Comparison of ENCODE assay signal across 10 cellular contexts in genomic region chr13:95698047-95698749, GRCh38. TPM values are rescaled to one million over a fixed set of nuclear protein-coding genes. Genes with fewer than 3 reads are reported as not detected.
DNase-seq lines count a peak whose midpoint lies in the region; ATAC-seq and TF ChIP-seq lines count a peak whose summit lies in the region.
"Had no signal": no experiment of that assay in that cellular context is flagged by ENCODE, and none has a peak within 500 bp of the region (broad histone marks: within the 10 kb centered on the region; RNA-seq: fewer than 3 reads in every experiment).

No MANE protein-coding gene starts in this region.

- no peaks in the 10 kb centered on the region for H3K27me3 ChIP-seq in trophoblast cell (ENCODE audit: insufficient read depth, low read length)

- H3K4ac ChIP-seq in trophoblast cell (ENCODE audit: low read depth, low read length), result peak overlapping the region; percentile 1

- DNase-seq in KBM-7, result peak; percentile 12
- DNase-seq in effector memory CD8-positive, alpha-beta T cell, result no peak
- peak in 1 of 2 donors; percentile 47 for DNase-seq in trophoblast cell
- DNase-seq in mucosa of gallbladder (ENCODE audit: low spot score), result no peak
- no peak for DNase-seq in NCI-H2227 (lab: John Stamatoyannopoulos, UW; ENCODE audit: unreplicated experiment)
- no peak for DNase-seq in osteocyte (ENCODE audit: extremely low spot score, unreplicated experiment)
- DNase-seq: kidney had no signal

- H3K27ac ChIP-seq in trophoblast cell (ENCODE audit: low read depth, low read length), result no peak overlapping the region
- H3K27ac ChIP-seq: VCaP had no signal

- H3K79me1 ChIP-seq in trophoblast cell (ENCODE audit: low read length), result no peaks in the 10 kb centered on the region

- peaks cover 34 to 48% of the 10 kb centered on the region in 2 donors for H3K4me1 Mint-ChIP-seq in effector memory CD8-positive, alpha-beta T cell (ENCODE audit: low read depth in 2 of 2)
- H3K4me1 Mint-ChIP-seq in osteocyte (ENCODE audit: unreplicated experiment), result no peaks in the 10 kb centered on the region

- H2BK120ac ChIP-seq in trophoblast cell (ENCODE audit: insufficient read depth, low read length, poor library complexity), result no peak overlapping the region

- H3K23ac ChIP-seq in trophoblast cell (ENCODE audit: low read length), result no peak overlapping the region

- no peak overlapping the region for H2AK5ac ChIP-seq in trophoblast cell (ENCODE audit: low read length)

- peak; percentile 45 for ATAC-seq in GM18868 (IDR thresholded peaks at IDR 0.05; ENCODE audit: unreplicated experiment)
- ATAC-seq in effector memory CD8-positive, alpha-beta T cell (replicated peaks), result peak; percentile 39

- H3K4me3 ChIP-seq in trophoblast cell (ENCODE audit: low read depth, low read length), result no peak overlapping the region

- no peak overlapping the region for H3K4me2 ChIP-seq in trophoblast cell (ENCODE audit: low read length)

- TF ChIP-seq CTCF in osteocyte (IDR thresholded peaks at IDR 0.05), result no peak

- H4K8ac ChIP-seq in trophoblast cell (ENCODE audit: low read depth, low read length), result no peak overlapping the region

- peaks cover 1% of the 10 kb centered on the region for H3K36me3 Mint-ChIP-seq in effector memory CD8-positive, alpha-beta T cell (ENCODE audit: insufficient read depth)
- peaks cover 6% of the 10 kb centered on the region for H3K36me3 Mint-ChIP-seq in osteocyte (ENCODE audit: unreplicated experiment)

- no peak overlapping the region for H3K4me3 Mint-ChIP-seq in effector memory CD8-positive, alpha-beta T cell
- no peak overlapping the region for H3K4me3 Mint-ChIP-seq in osteocyte (ENCODE audit: unreplicated experiment)
- H3K4me3 Mint-ChIP-seq: IgD-negative memory B cell had no signal

- no peaks in the 10 kb centered on the region for H3K36me3 ChIP-seq in trophoblast cell (ENCODE audit: control insufficient read depth in 1 of 2, insufficient read depth in 2 of 2, low read length in 2 of 2)

- H4K12ac ChIP-seq in trophoblast cell (ENCODE audit: low read depth, low read length), result no peak overlapping the region

- in situ Hi-C loops in KBM-7 (cut with MboI; ENCODE audit: low pct_unique_long_range_greater_than_20kb, low sequenced_read_pairs), result no loop called here

- no peak overlapping the region for H4K91ac ChIP-seq in trophoblast cell (ENCODE audit: low read depth, low read length)

- no peaks in the 10 kb centered on the region for H3K9me3 Mint-ChIP-seq in effector memory CD8-positive, alpha-beta T cell
- H3K9me3 Mint-ChIP-seq in osteocyte (ENCODE audit: unreplicated experiment), result peaks cover 6% of the 10 kb centered on the region

- H3K4me1 ChIP-seq in trophoblast cell (ENCODE audit: control insufficient read depth in 1 of 2, insufficient read depth in 2 of 2, low read length in 2 of 2), result peaks cover 0 to 4% of the 10 kb centered on the region in 2 experiments

- H3K27ac Mint-ChIP-seq in effector memory CD8-positive, alpha-beta T cell, result no peak overlapping the region
- H3K27ac Mint-ChIP-seq in osteocyte (ENCODE audit: unreplicated experiment), result no peak overlapping the region

- H2BK12ac ChIP-seq in trophoblast cell (ENCODE audit: low read length), result no peak overlapping the region

- H3K27me3 Mint-ChIP-seq in effector memory CD8-positive, alpha-beta T cell, result no peaks in the 10 kb centered on the region
- H3K27me3 Mint-ChIP-seq in osteocyte (ENCODE audit: unreplicated experiment), result no peaks in the 10 kb centered on the region
- H3K27me3 Mint-ChIP-seq: IgD-negative memory B cell had no signal

- H2AFZ ChIP-seq in trophoblast cell (ENCODE audit: insufficient read depth, low read length, poor library complexity), result no peak overlapping the region

- peak overlapping the region; percentile 17 for H3K18ac ChIP-seq in trophoblast cell (ENCODE audit: low read length)

- no CpG with 5 or more reads among the region's 5 CpGs for WGBS in trophoblast cell (ENCODE audit: extremely low coverage, insufficient coverage, insufficient read length)

- H3K14ac ChIP-seq in trophoblast cell (ENCODE audit: low read length), result no peak overlapping the region

- H3K9ac ChIP-seq in trophoblast cell (ENCODE audit: low read length), result no peak overlapping the region

- no peaks in the 10 kb centered on the region for H3K79me2 ChIP-seq in trophoblast cell (ENCODE audit: control insufficient read depth, insufficient read depth, low read length, poor library complexity)

- no peak overlapping the region for H2BK5ac ChIP-seq in trophoblast cell (ENCODE audit: low read depth, low read length, poor library complexity)

- no peaks in the 10 kb centered on the region for H3K9me3 ChIP-seq in trophoblast cell (ENCODE audit: insufficient read depth, low read depth, low read length)

RNA-seq across cellular contexts. Expression of gene DNAJC3, which starts 21.3 kb away (rescaled TPM):
- 103 and 108 TPM in 2 replicates for polyA plus RNA-seq in trophoblast cell (2013)
- total RNA-seq in mucosa of gallbladder (76.5 TPM), osteocyte (45.9 and 47.8 TPM in 2 replicates)

RNA-seq across cellular contexts. Expression of gene DZIP1, which starts 53.7 kb away (rescaled TPM):
- polyA plus RNA-seq in trophoblast cell (2013), result 19.4 and 20.5 TPM in 2 replicates
- total RNA-seq in mucosa of gallbladder (17.8 TPM), osteocyte (45.0 and 50.8 TPM in 2 replicates)
- polyA plus RNA-seq: IgD-negative memory B cell had no signal
